31 cellular contexts compared by ENCODE assay signal in the genomic region with DNA sequence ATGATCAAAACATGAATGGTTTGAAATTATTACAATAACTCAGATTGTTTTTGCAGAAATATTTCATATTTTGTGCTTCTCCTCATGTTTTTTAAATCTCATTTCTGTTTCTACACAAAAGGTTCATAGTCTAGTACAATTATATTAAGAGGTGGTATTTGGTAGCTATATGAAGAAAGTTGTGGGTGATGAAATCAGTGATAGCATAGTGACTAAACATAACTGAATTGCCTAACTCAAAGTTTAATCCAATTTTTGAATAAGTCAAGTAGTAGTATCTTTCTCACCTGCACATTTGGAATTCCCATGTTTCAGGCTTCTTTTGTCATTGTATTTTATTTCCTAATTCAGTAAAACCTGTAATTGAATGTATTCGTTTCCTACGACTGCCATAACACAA.
"Had no signal": no experiment of that assay in that cellular context is flagged by ENCODE, and none has a peak within 500 bp of the region (broad histone marks: within the 10 kb centered on the region; RNA-seq: fewer than 3 reads in every experiment).

No MANE protein-coding gene starts in this region.

- H3K4me1 ChIP-seq: esophagus squamous epithelium had no signal

- H3K4me3 Mint-ChIP-seq: activated B cell treated with CpG ODN at 0.5 μM for 24 hours; activated CD4-positive, alpha-beta memory T cell treated with anti-CD3 and anti-CD28 coated beads for 36 hours; activated CD8-positive, alpha-beta memory T cell treated with anti-CD3 and anti-CD28 coated beads, Interleukin-2, amount 10 ng/mL, durations not matched to agents 7 days and 5 days; activated CD8-positive, alpha-beta T cell treated with anti-CD3 and anti-CD28 coated beads, Interleukin-2, amount 10 ng/mL, durations not matched to agents 7 days and 5 days; activated naive CD4-positive, alpha-beta T cell treated with anti-CD3 and anti-CD28 coated beads for 36 hours; activated naive CD8-positive, alpha-beta T cell treated with anti-CD3 and anti-CD28 coated beads, Interleukin-2, amount 10 ng/mL, durations not matched to agents 7 days and 5 days; activated T-helper 1 cell treated with anti-CD3 and anti-CD28 coated beads, Interleukin-12 subunit alpha, Interleukin-12 subunit beta, Interleukin-2, Interleukin-4 antibody, amounts not matched to agents 30 ng/mL and 10 ng/mL and 1 ng/mL, durations not matched to agents 14 hours and 24 hours and 36 hours; effector memory CD8-positive, alpha-beta T cell; T-cell; T-helper 1 cell treated with Interleukin-12 subunit alpha and Interleukin-12 subunit beta and Interleukin-4 antibody, amounts not matched to agents 30 μg/mL and 1 μg/mL, for 36 hours had no signal

- H3K36me3 ChIP-seq: brain microvascular endothelial cell, esophagus squamous epithelium, WERI-Rb-1 had no signal

- H3K9me3 ChIP-seq: esophagus squamous epithelium had no signal

- H3K27me3 Mint-ChIP-seq: activated B cell treated with CpG ODN at 0.5 μM for 24 hours; activated CD4-positive, alpha-beta memory T cell treated with anti-CD3 and anti-CD28 coated beads for 36 hours; activated CD8-positive, alpha-beta memory T cell treated with anti-CD3 and anti-CD28 coated beads, Interleukin-2, amount 10 ng/mL, durations not matched to agents 7 days and 5 days; activated naive CD8-positive, alpha-beta T cell treated with anti-CD3 and anti-CD28 coated beads, Interleukin-2, amount 10 ng/mL, durations not matched to agents 7 days and 5 days; effector memory CD8-positive, alpha-beta T cell; T-cell had no signal

- H3K36me3 Mint-ChIP-seq: activated CD4-positive, alpha-beta memory T cell treated with anti-CD3 and anti-CD28 coated beads for 36 hours; activated CD8-positive, alpha-beta memory T cell treated with anti-CD3 and anti-CD28 coated beads, Interleukin-2, amount 10 ng/mL, durations not matched to agents 7 days and 5 days; activated naive CD4-positive, alpha-beta T cell treated with anti-CD3 and anti-CD28 coated beads, Interleukin-2, amount 50 U/mL, for 72 hours; activated naive CD8-positive, alpha-beta T cell treated with anti-CD3 and anti-CD28 coated beads, Interleukin-2, amount 10 ng/mL, durations not matched to agents 7 days and 5 days; T-cell had no signal

- H3K27ac ChIP-seq: brain microvascular endothelial cell, epithelial cell of prostate, esophagus squamous epithelium, WERI-Rb-1 had no signal

- ATAC-seq: activated CD4-positive, CD25-positive, alpha-beta regulatory T cell treated with anti-CD3 and anti-CD28 coated beads, Interleukin-2, amount 50 U/mL, for 24 hours; activated CD8-positive, alpha-beta memory T cell treated with anti-CD3 and anti-CD28 coated beads, Interleukin-2, amount 10 ng/mL, durations not matched to agents 7 days and 5 days; activated CD8-positive, alpha-beta T cell treated with anti-CD3 and anti-CD28 coated beads, Interleukin-2, amount 10 ng/mL, durations not matched to agents 7 days and 5 days; activated naive CD4-positive, alpha-beta T cell treated with anti-CD3 and anti-CD28 coated beads, Interleukin-2, amount 50 U/mL, for 72 hours; effector memory CD8-positive, alpha-beta T cell; T-cell had no signal

- H3K27ac Mint-ChIP-seq: activated B cell treated with CpG ODN at 0.5 μM for 24 hours; activated CD4-positive, alpha-beta memory T cell treated with anti-CD3 and anti-CD28 coated beads for 36 hours; activated CD8-positive, alpha-beta memory T cell treated with anti-CD3 and anti-CD28 coated beads, Interleukin-2, amount 10 ng/mL, durations not matched to agents 7 days and 5 days; activated CD8-positive, alpha-beta T cell treated with anti-CD3 and anti-CD28 coated beads, Interleukin-2, amount 10 ng/mL, durations not matched to agents 7 days and 5 days; activated naive CD4-positive, alpha-beta T cell treated with anti-CD3 and anti-CD28 coated beads for 36 hours; activated naive CD4-positive, alpha-beta T cell treated with anti-CD3 and anti-CD28 coated beads, Interleukin-2, amount 50 U/mL, for 72 hours; activated naive CD8-positive, alpha-beta T cell treated with anti-CD3 and anti-CD28 coated beads, Interleukin-2, amount 10 ng/mL, durations not matched to agents 7 days and 5 days; activated T-helper 1 cell treated with anti-CD3 and anti-CD28 coated beads, Interleukin-12 subunit alpha, Interleukin-12 subunit beta, Interleukin-2, Interleukin-4 antibody, amounts not matched to agents 30 ng/mL and 10 ng/mL and 1 ng/mL, durations not matched to agents 14 hours and 24 hours and 36 hours; activated T-helper 2 cell treated with anti-CD3 and anti-CD28 coated beads, Interferon-gamma antibody, Interleukin-2, Interleukin-4, amounts not matched to agents 10 μg/mL and 5 μg/mL and 100 μg/mL, durations not matched to agents 14 hours and 24 hours and 36 hours; effector memory CD8-positive, alpha-beta T cell; T-cell; T-helper 1 cell treated with Interleukin-12 subunit alpha and Interleukin-12 subunit beta and Interleukin-4 antibody, amounts not matched to agents 30 μg/mL and 1 μg/mL, for 36 hours had no signal

- H3K4me1 Mint-ChIP-seq: activated B cell treated with CpG ODN at 0.5 μM for 24 hours; activated CD8-positive, alpha-beta memory T cell treated with anti-CD3 and anti-CD28 coated beads, Interleukin-2, amount 10 ng/mL, durations not matched to agents 7 days and 5 days; activated naive CD8-positive, alpha-beta T cell treated with anti-CD3 and anti-CD28 coated beads, Interleukin-2, amount 10 ng/mL, durations not matched to agents 7 days and 5 days; T-cell had no signal

- DNase-seq: activated B cell treated with CpG ODN at 0.5 μM for 24 hours; activated CD4-positive, alpha-beta memory T cell treated with anti-CD3 and anti-CD28 coated beads for 36 hours; activated CD4-positive, alpha-beta T cell treated with anti-CD3 and anti-CD28 coated beads for 48 hours; activated CD4-positive, alpha-beta T cell treated with anti-CD3 and anti-CD28 coated beads, Interleukin-2, amount 50 U/mL, for 1 hour; activated CD8-positive, alpha-beta memory T cell treated with anti-CD3 and anti-CD28 coated beads, Interleukin-2, amount 10 ng/mL, durations not matched to agents 7 days and 5 days; activated CD8-positive, alpha-beta memory T cell treated with anti-CD3 and anti-CD28 coated beads, Interleukin-2, amount 50 U/mL, for 4 hours; activated CD8-positive, alpha-beta T cell treated with anti-CD3 and anti-CD28 coated beads, Interleukin-2, amount 10 ng/mL, durations not matched to agents 7 days and 5 days; activated effector memory CD4-positive, alpha-beta T cell treated with anti-CD3 and anti-CD28 coated beads, Interleukin-2, amount 50 U/mL, for 16 hours; activated naive CD4-positive, alpha-beta T cell treated with anti-CD3 and anti-CD28 coated beads for 36 hours; activated naive CD8-positive, alpha-beta T cell treated with anti-CD3 and anti-CD28 coated beads, Interleukin-2, amount 10 ng/mL, durations not matched to agents 7 days and 5 days; activated T-cell treated with anti-CD3 and anti-CD28 coated beads, Interleukin-2, amount 50 U/mL, for 1 hour; activated T-cell treated with anti-CD3 and anti-CD28 coated beads, Interleukin-2, amount 50 U/mL, for 48 hours; amniotic stem cell; anterior cingulate cortex; brain microvascular endothelial cell; caudate nucleus; cortex of kidney; dermis blood vessel endothelial cell; effector CD4-positive, alpha-beta T cell; effector memory CD8-positive, alpha-beta T cell; esophagus squamous epithelium; head of caudate nucleus; T-cell; T-helper 9 cell; WERI-Rb-1 had no signal

- H3K4me3 ChIP-seq: esophagus squamous epithelium had no signal

- H3K27me3 ChIP-seq: brain microvascular endothelial cell, esophagus squamous epithelium had no signal

- H3K9me3 Mint-ChIP-seq: activated naive CD4-positive, alpha-beta T cell treated with anti-CD3 and anti-CD28 coated beads for 36 hours had no signal
